21 cellular contexts compared by ENCODE assay signal in the genomic region with DNA sequence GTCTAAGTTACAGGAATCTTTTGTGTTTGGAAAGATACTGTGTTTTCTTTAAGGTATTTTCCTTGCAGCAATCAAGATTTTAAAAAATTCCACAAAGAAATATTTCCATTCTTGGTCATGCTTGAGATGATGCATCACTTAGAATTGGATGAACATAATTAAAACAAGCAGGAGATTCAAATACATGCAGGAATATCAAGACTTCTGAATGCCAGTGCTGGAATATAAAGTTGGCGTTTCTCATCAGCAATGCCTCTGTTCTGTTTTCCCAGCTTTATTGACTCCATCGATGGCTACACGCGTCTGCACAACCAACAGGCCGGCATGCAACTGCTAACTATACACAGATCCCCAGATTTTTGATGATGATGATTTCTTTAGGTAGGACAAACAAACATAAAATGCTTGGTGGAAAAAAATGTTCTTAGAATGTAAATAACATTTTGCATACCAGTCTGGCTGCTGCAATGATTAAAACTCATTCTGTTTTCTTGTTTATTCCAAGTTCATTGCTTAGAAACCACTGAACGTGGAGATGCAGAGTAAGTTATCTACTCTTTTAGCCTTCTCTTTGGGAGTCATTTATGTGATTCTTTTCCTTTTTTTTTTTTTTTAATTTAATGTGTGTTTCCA.
DNase-seq lines count a peak whose midpoint lies in the region; ATAC-seq and TF ChIP-seq lines count a peak whose summit lies in the region.
"Had no signal": no experiment of that assay in that cellular context is flagged by ENCODE, and none has a peak within 500 bp of the region (broad histone marks: within the 10 kb centered on the region; RNA-seq: fewer than 3 reads in every experiment).

No MANE protein-coding gene starts in this region.

- H3K27me3 ChIP-seq in ACC112 (ENCODE audit: insufficient read depth, low read length): no peaks in the 10 kb centered on the region
- no peaks in the 10 kb centered on the region for H3K27me3 ChIP-seq in GM23248 (replicated peaks; ENCODE audit: insufficient read depth)
- peaks cover 7% of the 10 kb centered on the region for H3K27me3 ChIP-seq in H9 (ENCODE audit: insufficient read depth, low read length)
- H3K27me3 ChIP-seq: right atrium auricular region had no signal

- H2AK5ac ChIP-seq in H9 (ENCODE audit: insufficient read length, low read length): no peak overlapping the region

- no peak overlapping the region for H3K18ac ChIP-seq in H9 (ENCODE audit: insufficient read length, low read depth, low read length)

- no peak overlapping the region for H3K4me3 ChIP-seq in ACC112 (ENCODE audit: low read depth, low read length)
- H3K4me3 ChIP-seq in GM23248: peak overlapping the region; percentile 42
- no peak overlapping the region for H3K4me3 ChIP-seq in mesodermal cell (ENCODE audit: extremely low read depth, insufficient read depth, low read length, poor library complexity, severe bottlenecking)
- H3K4me3 ChIP-seq: right atrium auricular region had no signal

- H3K9me3 ChIP-seq in GM23248 (ENCODE audit: low read depth): no peaks in the 10 kb centered on the region
- no peaks in the 10 kb centered on the region for H3K9me3 ChIP-seq in mesodermal cell (ENCODE audit: control insufficient read depth, low read length)
- H3K9me3 ChIP-seq in H9 (ENCODE audit: control insufficient read depth, low read depth, low read length): no peaks in the 10 kb centered on the region
- H3K9me3 ChIP-seq: BE2C had no signal

- no peak overlapping the region for H2BK120ac ChIP-seq in H9 (ENCODE audit: low read depth, low read length, poor library complexity, severe bottlenecking)

- in situ Hi-C loops in GM23248 (cut with MboI): no loop called here

- H3K27me3 Mint-ChIP-seq in chondrocyte (ENCODE audit: low read depth) (no peaks in the 10 kb centered on the region), H9 (ENCODE audit: low read depth) (peaks cover 85% of the 10 kb centered on the region)
- peaks cover 5% of the 10 kb centered on the region for H3K27me3 Mint-ChIP-seq in stimulated activated memory B cell treated with anti-CD40 and anti-IgM and Interleukin-4, amounts not matched to agents 10 μg/mL and 1 μg/mL and 100 μg/mL, for 72 hours

- no peaks in the 10 kb centered on the region for H3K9me2 ChIP-seq in GM23248 (ENCODE audit: insufficient read depth)

- H4K91ac ChIP-seq in H9 (ENCODE audit: insufficient read length, low read depth, low read length): no peak overlapping the region

- no peak overlapping the region for H2BK15ac ChIP-seq in H9 (ENCODE audit: low read depth, low read length)

- DNase-seq in GM23248 (peak; percentile 65), chondrocyte (ENCODE audit: low spot score) (no peak), NCI-H2171 (lab: John Stamatoyannopoulos, UW) (no peak), H9 (no peak), NOMO-1 treated with dmso at 0.1 percent for 144 hours (lab: John Stamatoyannopoulos, UW; ENCODE audit: unreplicated experiment) (no peak)
- DNase-seq: 8988T; activated CD8-positive, alpha-beta T cell treated with anti-CD3 and anti-CD28 coated beads, Interleukin-2, amount 10 ng/mL, durations not matched to agents 7 days and 5 days; BE2C; DMS153; naive thymus-derived CD8-positive, alpha-beta T cell; NCI-H1417 treated with DMSO at 0.1 percent for 48 hours; NCI-H2081; NCI-H345; NCI-H774 had no signal

- H3K56ac ChIP-seq in H9 (ENCODE audit: insufficient read length, low read depth, low read length): no peak overlapping the region

- H2AFZ ChIP-seq in ACC112 (ENCODE audit: low read length, unreplicated experiment) (no peak overlapping the region), GM23248 (peak overlapping the region; percentile 5; the same call in 1 of the 2 replicates), H9 (ENCODE audit: low read length) (no peak overlapping the region)

- H3K9ac ChIP-seq in GM23248 (peak overlapping the region; percentile 68), H9 (ENCODE audit: extremely low read depth, insufficient read length, low read length) (no peak overlapping the region)
- H3K9ac ChIP-seq: parathyroid adenoma had no signal

- peaks cover 16% of the 10 kb centered on the region for H3K4me1 Mint-ChIP-seq in chondrocyte (ENCODE audit: low read depth)
- no peaks in the 10 kb centered on the region for H3K4me1 Mint-ChIP-seq in H9
- no peaks in the 10 kb centered on the region for H3K4me1 Mint-ChIP-seq in stimulated activated memory B cell treated with anti-CD40 and anti-IgM and Interleukin-4, amounts not matched to agents 10 μg/mL and 1 μg/mL and 100 μg/mL, for 72 hours

- WGBS in GM23248 (ENCODE audit: low coverage in 1 of 2, low lambda C conversion rate in 2 of 2, missing lambda C conversion rate in 2 of 2), 2 experiments: 8 to 12% methylated on average over 6 of the region's 6 CpGs
- WGBS in mesodermal cell (ENCODE audit: insufficient coverage in 2 of 2), 2 experiments: 100% methylated on average over 1 to 2 of the region's 6 CpGs
- WGBS in H9 (ENCODE audit: extremely low coverage, insufficient read length, low lambda C conversion rate): no CpG with 5 or more reads among the region's 6 CpGs

- no peak overlapping the region for H3K4me3 Mint-ChIP-seq in chondrocyte (ENCODE audit: unreplicated experiment)
- no peak overlapping the region for H3K4me3 Mint-ChIP-seq in H9
- H3K4me3 Mint-ChIP-seq in stimulated activated memory B cell treated with anti-CD40 and anti-IgM and Interleukin-4, amounts not matched to agents 10 μg/mL and 1 μg/mL and 100 μg/mL, for 72 hours: no peak overlapping the region
- H3K4me3 Mint-ChIP-seq: activated CD8-positive, alpha-beta T cell treated with anti-CD3 and anti-CD28 coated beads, Interleukin-2, amount 10 ng/mL, durations not matched to agents 7 days and 5 days; activated naive CD4-positive, alpha-beta T cell treated with anti-CD3 and anti-CD28 coated beads, Interleukin-2, amount 50 U/mL, for 24 hours; naive thymus-derived CD8-positive, alpha-beta T cell had no signal

- H3K9me3 Mint-ChIP-seq in chondrocyte (ENCODE audit: low read depth) (peaks cover 7% of the 10 kb centered on the region), H9 (no peaks in the 10 kb centered on the region)
- H3K9me3 Mint-ChIP-seq in stimulated activated memory B cell treated with anti-CD40 and anti-IgM and Interleukin-4, amounts not matched to agents 10 μg/mL and 1 μg/mL and 100 μg/mL, for 72 hours: no peaks in the 10 kb centered on the region
- H3K9me3 Mint-ChIP-seq: activated T-helper 2 cell treated with anti-CD3 and anti-CD28 coated beads, Interferon-gamma antibody, Interleukin-2, Interleukin-4, amounts not matched to agents 10 μg/mL and 5 μg/mL and 100 μg/mL, durations not matched to agents 14 hours and 24 hours and 36 hours had no signal

- H3K4me1 ChIP-seq in ACC112 (ENCODE audit: control insufficient read depth, insufficient read depth, low read length, unreplicated experiment) (peaks cover 20% of the 10 kb centered on the region), GM23248 (ENCODE audit: insufficient read depth) (peaks cover 30% of the 10 kb centered on the region), mesodermal cell (ENCODE audit: control insufficient read depth, insufficient read depth, low read length, poor library complexity, severe bottlenecking) (peaks cover 16% of the 10 kb centered on the region), H9 (ENCODE audit: insufficient read depth, low read length) (no peaks in the 10 kb centered on the region)
- H3K4me1 ChIP-seq: BE2C, parathyroid adenoma, right atrium auricular region had no signal

- H4K20me1 ChIP-seq in GM23248 (ENCODE audit: insufficient read depth): no peaks in the 10 kb centered on the region
- no peaks in the 10 kb centered on the region for H4K20me1 ChIP-seq in H9 (ENCODE audit: control insufficient read depth, insufficient read depth, insufficient read length)

- TF ChIP-seq CTCF in chondrocyte (IDR thresholded peaks at IDR 0.05) (no peak), H9 (conservative IDR thresholded peaks at IDR 0.05) (no peak)

- H3K27ac Mint-ChIP-seq in chondrocyte (ENCODE audit: unreplicated experiment) (peak overlapping the region; percentile 75), H9 (no peak overlapping the region)
- H3K27ac Mint-ChIP-seq in stimulated activated memory B cell treated with anti-CD40 and anti-IgM and Interleukin-4, amounts not matched to agents 10 μg/mL and 1 μg/mL and 100 μg/mL, for 72 hours: no peak overlapping the region
- H3K27ac Mint-ChIP-seq: activated CD8-positive, alpha-beta T cell treated with anti-CD3 and anti-CD28 coated beads, Interleukin-2, amount 10 ng/mL, durations not matched to agents 7 days and 5 days; activated naive CD4-positive, alpha-beta T cell treated with anti-CD3 and anti-CD28 coated beads, Interleukin-2, amount 50 U/mL, for 24 hours; activated T-helper 2 cell treated with anti-CD3 and anti-CD28 coated beads, Interferon-gamma antibody, Interleukin-2, Interleukin-4, amounts not matched to agents 10 μg/mL and 5 μg/mL and 100 μg/mL, durations not matched to agents 14 hours and 24 hours and 36 hours had no signal

- H3K4ac ChIP-seq in H9 (ENCODE audit: low read depth, low read length): no peak overlapping the region

- peak overlapping the region; percentile 81 for H3K27ac ChIP-seq in ACC112 (ENCODE audit: low read depth, low read length)
- H3K27ac ChIP-seq in GM23248: peak overlapping the region; percentile 91
- peak overlapping the region; percentile 19 for H3K27ac ChIP-seq in mesodermal cell (ENCODE audit: low read depth, low read length, severe bottlenecking)
- H3K27ac ChIP-seq in H9 (ENCODE audit: insufficient read length, low read depth, low read length): no peak overlapping the region
- H3K27ac ChIP-seq: parathyroid adenoma, right atrium auricular region had no signal

- no peak overlapping the region for H2BK20ac ChIP-seq in H9 (ENCODE audit: low read depth, low read length, poor library complexity, severe bottlenecking)

- H3K36me3 ChIP-seq in ACC112 (ENCODE audit: insufficient read depth, low read length) (no peaks in the 10 kb centered on the region), GM23248 (ENCODE audit: low read depth) (no peaks in the 10 kb centered on the region), mesodermal cell (ENCODE audit: control insufficient read depth, insufficient read depth, low read length) (no peaks in the 10 kb centered on the region)
- H3K36me3 ChIP-seq: BE2C, right atrium auricular region had no signal

- H4K5ac ChIP-seq in H9 (ENCODE audit: insufficient read length, low read depth, low read length): no peak overlapping the region

- no peak overlapping the region for H3T11ph ChIP-seq in H9 (ENCODE audit: low read length)

- no peak for ATAC-seq in stimulated activated memory B cell treated with anti-CD40 and anti-IgM and Interleukin-4, amounts not matched to agents 10 μg/mL and 1 μg/mL and 100 μg/mL, for 72 hours
- ATAC-seq: activated CD8-positive, alpha-beta T cell treated with anti-CD3 and anti-CD28 coated beads, Interleukin-2, amount 10 ng/mL, durations not matched to agents 7 days and 5 days; naive thymus-derived CD8-positive, alpha-beta T cell had no signal

- peaks cover 2% of the 10 kb centered on the region for H3K36me3 Mint-ChIP-seq in chondrocyte (ENCODE audit: low read depth)
- no peaks in the 10 kb centered on the region for H3K36me3 Mint-ChIP-seq in H9 (ENCODE audit: insufficient read depth in 1 of 3, low read depth in 3 of 3)
- no peaks in the 10 kb centered on the region for H3K36me3 Mint-ChIP-seq in stimulated activated memory B cell treated with anti-CD40 and anti-IgM and Interleukin-4, amounts not matched to agents 10 μg/mL and 1 μg/mL and 100 μg/mL, for 72 hours

- peaks cover 33% of the 10 kb centered on the region for H3F3A ChIP-seq in GM23248 (ENCODE audit: insufficient read depth)

- no peaks in the 10 kb centered on the region for H3K79me1 ChIP-seq in H9 (ENCODE audit: insufficient read depth, low read depth, low read length, poor library complexity, severe bottlenecking)

- no peaks in the 10 kb centered on the region for H3K79me2 ChIP-seq in ACC112 (ENCODE audit: control insufficient read depth, insufficient read depth, low read length, unreplicated experiment)
- H3K79me2 ChIP-seq in GM23248 (ENCODE audit: insufficient read depth): no peaks in the 10 kb centered on the region
- H3K79me2 ChIP-seq in H9 (ENCODE audit: insufficient read depth, low read length): no peaks in the 10 kb centered on the region
- H3K79me2 ChIP-seq: parathyroid adenoma had no signal

- no peak overlapping the region for H3K23ac ChIP-seq in H9 (ENCODE audit: insufficient read length, low read depth, low read length)

- peak overlapping the region; percentile 75 for H3K4me2 ChIP-seq in GM23248 (ENCODE audit: unreplicated experiment)
- H3K4me2 ChIP-seq in H9 (ENCODE audit: insufficient read depth, insufficient read length, low read length): no peak overlapping the region

- H3K14ac ChIP-seq in H9 (ENCODE audit: insufficient read depth, low read length): no peak overlapping the region

- no peak overlapping the region for H2BK12ac ChIP-seq in H9 (ENCODE audit: insufficient read length, low read depth, low read length)

- no peaks in the 10 kb centered on the region for H3K23me2 ChIP-seq in H9 (ENCODE audit: insufficient read length, low read depth, low read length, poor library complexity, severe bottlenecking)

- no peak overlapping the region for H2BK5ac ChIP-seq in H9 (ENCODE audit: insufficient read length, low read length)

- no peak overlapping the region for H4K8ac ChIP-seq in H9 (replicated peaks; ENCODE audit: insufficient read length, low read depth, low read length)
